In genomic region chr22:48840112-48840949, GRCh38 we compare ENCODE assay signal across 31 cellular contexts.
"Had no signal": no experiment of that assay in that cellular context is flagged by ENCODE, and none has a peak within 500 bp of the region (broad histone marks: within the 10 kb centered on the region; RNA-seq: fewer than 3 reads in every experiment).

No MANE protein-coding gene starts in this region.

- H3K27me3 ChIP-seq: adrenal gland, MG63, SJSA1 had no signal

- H3K27me3 Mint-ChIP-seq: activated CD4-positive, alpha-beta T cell treated with anti-CD3 and anti-CD28 coated beads, Interleukin-2, amount 10 ng/mL, durations not matched to agents 7 days and 5 days had no signal

- H3K9me3 ChIP-seq: adrenal gland, body of pancreas, breast epithelium, MG63, SK-N-SH had no signal

- FAIRE-seq: astrocyte, K562 had no signal

- H3K4me3 Mint-ChIP-seq: activated CD4-positive, alpha-beta T cell treated with anti-CD3 and anti-CD28 coated beads for 36 hours; activated CD4-positive, alpha-beta T cell treated with anti-CD3 and anti-CD28 coated beads, Interleukin-2, amount 10 ng/mL, durations not matched to agents 7 days and 5 days; activated CD8-positive, alpha-beta T cell treated with anti-CD3 and anti-CD28 coated beads, Interleukin-2, amount 10 ng/mL, durations not matched to agents 7 days and 5 days; T-helper 1 cell treated with Interleukin-12 subunit alpha and Interleukin-12 subunit beta and Interleukin-4 antibody, amounts not matched to agents 30 μg/mL and 1 μg/mL, for 36 hours; T-helper 2 cell treated with Interferon-gamma antibody and Interleukin-4, amounts not matched to agents 5 μg/mL and 100 μg/mL, for 36 hours; WTC11 had no signal

- H3K4me3 ChIP-seq: adrenal gland, body of pancreas, breast epithelium, K562, MG63, SJSA1 had no signal

- H3K27ac ChIP-seq: adrenal gland, body of pancreas, breast epithelium, SJSA1 had no signal

- H3K4me1 Mint-ChIP-seq: activated CD4-positive, alpha-beta T cell treated with anti-CD3 and anti-CD28 coated beads for 36 hours; activated CD4-positive, alpha-beta T cell treated with anti-CD3 and anti-CD28 coated beads, Interleukin-2, amount 10 ng/mL, durations not matched to agents 7 days and 5 days; WTC11 had no signal

- ATAC-seq: activated CD4-positive, alpha-beta T cell treated with anti-CD3 and anti-CD28 coated beads for 36 hours; activated CD4-positive, CD25-positive, alpha-beta regulatory T cell treated with anti-CD3 and anti-CD28 coated beads, Interleukin-2, amount 50 U/mL, for 24 hours; activated CD8-positive, alpha-beta T cell treated with anti-CD3 and anti-CD28 coated beads, Interleukin-2, amount 10 ng/mL, durations not matched to agents 7 days and 5 days; activated naive CD4-positive, alpha-beta T cell treated with anti-CD3 and anti-CD28 coated beads, Interleukin-2, amount 50 U/mL, for 72 hours; body of pancreas; K562; Panc1; WTC11 had no signal

- H3K9ac ChIP-seq: SK-N-SH had no signal

- DNase-seq: activated CD4-positive, alpha-beta T cell treated with anti-CD3 and anti-CD28 coated beads for 36 hours; activated CD4-positive, alpha-beta T cell treated with anti-CD3 and anti-CD28 coated beads, Interleukin-2, amount 10 ng/mL, durations not matched to agents 7 days and 5 days; activated CD4-positive, alpha-beta T cell treated with anti-CD3 and anti-CD28 coated beads, Interleukin-2, amount 50 U/mL, for 48 hours; activated CD8-positive, alpha-beta T cell treated with anti-CD3 and anti-CD28 coated beads, Interleukin-2, amount 10 ng/mL, durations not matched to agents 7 days and 5 days; activated gamma-delta T cell; activated naive CD4-positive, alpha-beta T cell treated with Interleukin-2 at 50 U/mL for 16 hours; activated T-cell treated with anti-CD3 and anti-CD28 coated beads, Interleukin-2, amount 50 U/mL, for 48 hours; adrenal gland; body of pancreas; MG63; NCI-H1048; NCI-H1105 treated with DMSO at 0.1 percent for 48 hours; NCI-H1436; NCI-H1694; NCI-H1930; NCI-H2081 treated with DMSO at 0.1 percent for 48 hours; NCI-H226; NCI-H446 treated with DMSO at 0.1 percent for 48 hours; NCI-H524 treated with DMSO at 0.1 percent for 48 hours; SHP77 treated with DMSO at 0.1 percent for 48 hours; SK-N-SH had no signal

- H3K27ac Mint-ChIP-seq: activated CD4-positive, alpha-beta T cell treated with anti-CD3 and anti-CD28 coated beads for 36 hours; activated CD4-positive, alpha-beta T cell treated with anti-CD3 and anti-CD28 coated beads, Interleukin-2, amount 10 ng/mL, durations not matched to agents 7 days and 5 days; activated CD8-positive, alpha-beta T cell treated with anti-CD3 and anti-CD28 coated beads, Interleukin-2, amount 10 ng/mL, durations not matched to agents 7 days and 5 days; activated naive CD4-positive, alpha-beta T cell treated with anti-CD3 and anti-CD28 coated beads, Interleukin-2, amount 50 U/mL, for 72 hours; T-helper 1 cell treated with Interleukin-12 subunit alpha and Interleukin-12 subunit beta and Interleukin-4 antibody, amounts not matched to agents 30 μg/mL and 1 μg/mL, for 36 hours; T-helper 2 cell treated with Interferon-gamma antibody and Interleukin-4, amounts not matched to agents 5 μg/mL and 100 μg/mL, for 36 hours; WTC11 had no signal

- H3K4me1 ChIP-seq: adrenal gland, body of pancreas, breast epithelium, SJSA1 had no signal

- H3K36me3 ChIP-seq: adrenal gland, breast epithelium, MG63, SJSA1 had no signal
